In the genomic region with DNA sequence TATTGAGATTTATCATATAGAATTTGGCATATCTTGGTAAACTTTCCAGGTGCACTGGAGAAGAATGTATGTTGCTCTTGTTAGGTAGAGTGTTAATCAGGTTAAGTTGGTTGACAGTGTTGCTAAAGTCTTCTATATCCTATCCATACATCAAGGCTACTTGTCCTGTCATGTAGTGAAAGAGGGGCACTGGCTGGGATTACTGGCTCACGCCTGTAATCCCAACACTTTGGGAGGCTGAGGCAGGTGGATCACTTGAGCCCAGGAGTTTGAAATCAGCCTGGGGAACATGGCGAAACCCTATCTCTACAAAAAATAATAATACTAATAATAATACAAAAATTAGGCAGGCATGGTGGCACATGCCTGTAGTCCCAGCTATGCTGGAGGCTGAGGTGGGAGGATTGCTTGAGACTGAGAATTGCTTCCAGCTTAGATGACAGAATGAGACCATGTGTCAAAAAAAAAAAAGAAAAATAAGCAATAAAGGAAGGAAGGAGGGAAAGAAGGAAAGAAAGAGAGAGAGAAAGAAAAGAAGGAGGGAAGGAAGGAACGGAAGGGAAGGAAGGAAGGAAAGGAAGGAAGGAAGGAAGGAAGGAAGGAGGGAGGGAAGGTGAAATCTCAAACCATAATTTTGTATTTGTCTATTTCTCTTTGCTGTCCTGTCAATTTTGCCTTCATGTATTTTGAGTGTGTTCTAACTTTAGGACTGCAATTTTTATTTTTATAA, we compare ENCODE assay signal across 18 cellular contexts.
"Had no signal": no experiment of that assay in that cellular context is flagged by ENCODE, and none has a peak within 500 bp of the region (broad histone marks: within the 10 kb centered on the region; RNA-seq: fewer than 3 reads in every experiment).

No MANE protein-coding gene starts in this region.

- ATAC-seq: HepG2 had no signal

- H3K9me3 ChIP-seq: SK-N-SH had no signal

- DNase-seq: IMR-90, MV-4-11, NCI-H1048, NCI-H1105, NCI-H1417, NCI-H1436 treated with DMSO at 0.1 percent for 48 hours, NCI-H1694, NCI-H187 treated with DMSO at 0.1 percent for 48 hours, NCI-H2029 treated with DMSO at 0.1 percent for 48 hours, NCI-H2171 treated with DMSO at 0.1 percent for 48 hours, NCI-H345, NCI-H446 treated with DMSO at 0.1 percent for 48 hours, NCI-H510A treated with DMSO at 0.1 percent for 48 hours, NCI-H526, RPMI8226, SHP77, SK-N-SH had no signal
